ENCODE assay signal across 33 cellular contexts in genomic region chr9:99970481-99970880, GRCh38.
"Had no signal": no experiment of that assay in that cellular context is flagged by ENCODE, and none has a peak within 500 bp of the region (broad histone marks: within the 10 kb centered on the region; RNA-seq: fewer than 3 reads in every experiment).

No MANE protein-coding gene starts in this region.

- H3K4me3 ChIP-seq: ovary, psoas muscle, skin epidermis, smooth muscle cell, spleen, suprapubic skin, testis, tibial artery, transverse colon, upper lobe of left lung, vagina had no signal

- DNase-seq: naive thymus-derived CD8-positive, alpha-beta T cell; nephron progenitor cell; nucleus accumbens; ovary; posterior cingulate gyrus; psoas muscle; right cardiac atrium; spleen; stimulated activated CD4-positive, alpha-beta T cell treated with anti-CD3 and anti-CD28 coated beads, Interleukin-12 subunit alpha, Interleukin-12 subunit beta, amount 100 ng/mL, for 4 hours; stimulated activated CD4-positive, alpha-beta T cell treated with anti-CD3 and anti-CD28 coated beads, Interleukin-1b, Interleukin-23, amount 100 ng/mL, for 48 hours; stimulated activated CD4-positive, alpha-beta T cell treated with anti-CD3 and anti-CD28 coated beads, Interleukin-4, amount 100 ng/mL, for 1 hour; stimulated activated CD4-positive, alpha-beta T cell treated with anti-CD3 and anti-CD28 coated beads, Interleukin-4, amount 100 ng/mL, for 4 hours; stimulated activated CD8-positive, alpha-beta memory T cell treated with anti-CD3 and anti-CD28 coated beads, Interleukin-4, amount 100 ng/mL, for 48 hours; stimulated activated naive CD4-positive, alpha-beta T cell; stimulated activated naive CD8-positive, alpha-beta T cell treated with anti-CD3 and anti-CD28 coated beads, Interleukin-15, amount 100 ng/mL, for 72 hours; stimulated activated naive CD8-positive, alpha-beta T cell treated with anti-CD3 and anti-CD28 coated beads, Interleukin-15, Interleukin-2, amounts not matched to agents 100 U/mL and 50 U/mL, for 24 hours; substantia nigra; testis; tibial artery; transverse colon; upper lobe of left lung had no signal

- H2AFZ ChIP-seq: parathyroid adenoma had no signal

- H3K4me3 Mint-ChIP-seq: naive thymus-derived CD8-positive, alpha-beta T cell; natural killer cell treated with Interleukin-12 subunit alpha and Interleukin-12 subunit beta and Interleukin-15 and Interleukin-18, amount 100 ng/mL, for 72 hours; nephron progenitor cell; neural crest cell; stimulated activated memory B cell treated with anti-CD40 and anti-IgM and Interleukin-4, amounts not matched to agents 10 μg/mL and 1 μg/mL and 100 μg/mL, for 72 hours; stimulated activated naive CD8-positive, alpha-beta T cell treated with anti-CD3 and anti-CD28 coated beads, Interleukin-15, amount 100 ng/mL, for 72 hours had no signal

- H3K79me2 ChIP-seq: parathyroid adenoma had no signal

- H3K4me2 ChIP-seq: smooth muscle cell had no signal

- H3K27me3 ChIP-seq: neutrophil, ovary, spleen, suprapubic skin, testis, tibial artery, transverse colon, upper lobe of left lung, vagina had no signal

- H3K36me3 ChIP-seq: ovary had no signal

- H3K27me3 Mint-ChIP-seq: naive thymus-derived CD8-positive, alpha-beta T cell; natural killer cell treated with Interleukin-12 subunit alpha and Interleukin-12 subunit beta and Interleukin-15 and Interleukin-18, amount 100 ng/mL, for 72 hours; progenitor cell of endocrine pancreas; stimulated activated memory B cell treated with anti-CD40 and anti-IgM and Interleukin-4, amounts not matched to agents 10 μg/mL and 1 μg/mL and 100 μg/mL, for 72 hours; stimulated activated naive CD8-positive, alpha-beta T cell treated with anti-CD3 and anti-CD28 coated beads, Interleukin-15, amount 100 ng/mL, for 72 hours had no signal

- H3K27ac Mint-ChIP-seq: natural killer cell treated with Interleukin-12 subunit alpha and Interleukin-12 subunit beta and Interleukin-15 and Interleukin-18, amount 100 ng/mL, for 72 hours; nephron progenitor cell; progenitor cell of endocrine pancreas; stimulated activated memory B cell treated with anti-CD40 and anti-IgM and Interleukin-4, amounts not matched to agents 10 μg/mL and 1 μg/mL and 100 μg/mL, for 72 hours; stimulated activated naive CD8-positive, alpha-beta T cell treated with anti-CD3 and anti-CD28 coated beads, Interleukin-15, amount 100 ng/mL, for 72 hours had no signal

- H3K9me3 Mint-ChIP-seq: naive thymus-derived CD8-positive, alpha-beta T cell; natural killer cell treated with Interleukin-12 subunit alpha and Interleukin-12 subunit beta and Interleukin-15 and Interleukin-18, amount 100 ng/mL, for 72 hours; nephron progenitor cell; neural crest cell; stimulated activated memory B cell treated with anti-CD40 and anti-IgM and Interleukin-4, amounts not matched to agents 10 μg/mL and 1 μg/mL and 100 μg/mL, for 72 hours; stimulated activated naive CD8-positive, alpha-beta T cell treated with anti-CD3 and anti-CD28 coated beads, Interleukin-15, amount 100 ng/mL, for 72 hours had no signal

- H3K36me3 Mint-ChIP-seq: natural killer cell treated with Interleukin-12 subunit alpha and Interleukin-12 subunit beta and Interleukin-15 and Interleukin-18, amount 100 ng/mL, for 72 hours had no signal

- FAIRE-seq: urothelium cell line had no signal

- H3K27ac ChIP-seq: neutrophil, ovary, parathyroid adenoma, psoas muscle, skin epidermis, spleen, suprapubic skin, testis, tibial artery, transverse colon, upper lobe of left lung, vagina had no signal

- H3K9me3 ChIP-seq: neutrophil, ovary, psoas muscle, spleen, suprapubic skin, testis, tibial artery, transverse colon, upper lobe of left lung, vagina had no signal

- ATAC-seq: naive thymus-derived CD8-positive, alpha-beta T cell; natural killer cell treated with Interleukin-12 subunit alpha and Interleukin-12 subunit beta and Interleukin-15 and Interleukin-18, amount 100 ng/mL, for 72 hours; psoas muscle; right cardiac atrium; sciatic nerve; stimulated activated memory B cell treated with anti-CD40 and anti-IgM and Interleukin-4, amounts not matched to agents 10 μg/mL and 1 μg/mL and 100 μg/mL, for 72 hours; stimulated activated naive CD8-positive, alpha-beta T cell treated with anti-CD3 and anti-CD28 coated beads, Interleukin-15, amount 100 ng/mL, for 72 hours; stimulated activated naive CD8-positive, alpha-beta T cell treated with anti-CD3 and anti-CD28 coated beads, Interleukin-15, Interleukin-2, amounts not matched to agents 100 U/mL and 50 U/mL, for 24 hours had no signal

- H3K4me1 Mint-ChIP-seq: naive thymus-derived CD8-positive, alpha-beta T cell; nephron progenitor cell; neural crest cell; stimulated activated memory B cell treated with anti-CD40 and anti-IgM and Interleukin-4, amounts not matched to agents 10 μg/mL and 1 μg/mL and 100 μg/mL, for 72 hours; stimulated activated naive CD8-positive, alpha-beta T cell treated with anti-CD3 and anti-CD28 coated beads, Interleukin-15, amount 100 ng/mL, for 72 hours had no signal

- H3K9ac ChIP-seq: parathyroid adenoma had no signal

- H3K4me1 ChIP-seq: parathyroid adenoma, spleen, suprapubic skin, testis, tibial artery, transverse colon, upper lobe of left lung, vagina had no signal
